Comparison of ENCODE assay signal across 28 cellular contexts in the genomic region with DNA sequence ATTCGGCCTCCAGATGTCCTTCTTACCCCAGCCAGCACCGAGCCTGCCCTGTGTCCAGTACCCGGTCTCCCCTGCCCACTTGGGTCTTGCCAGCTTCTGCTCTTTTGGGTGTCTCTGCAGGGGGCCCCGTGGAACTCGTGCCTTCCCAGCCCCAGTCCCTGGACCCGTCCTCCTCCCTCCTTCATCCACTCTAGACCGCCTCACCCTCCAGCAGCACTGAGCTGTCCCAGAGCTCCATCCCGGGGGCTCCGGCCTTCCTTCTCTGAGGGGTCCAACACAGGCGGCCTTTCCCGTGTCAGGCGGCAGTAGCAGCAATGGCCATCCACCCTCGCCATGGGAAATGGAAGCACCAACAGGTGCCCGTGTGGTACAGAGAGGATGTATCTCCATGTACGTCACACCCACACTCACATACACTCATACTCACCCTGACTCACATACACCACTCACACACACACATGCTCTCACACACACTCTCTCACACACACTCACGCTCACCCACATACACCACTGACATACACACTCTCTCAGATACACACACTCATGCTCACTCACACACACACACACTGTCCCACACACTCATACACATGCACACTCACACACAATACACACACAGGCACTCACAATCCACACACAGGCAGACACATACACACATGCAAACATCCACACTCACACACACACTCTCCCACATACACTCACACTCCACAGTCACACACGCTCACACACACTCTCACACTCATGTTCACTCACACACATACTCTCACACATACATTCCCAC.
"Had no signal": no experiment of that assay in that cellular context is flagged by ENCODE, and none has a peak within 500 bp of the region (broad histone marks: within the 10 kb centered on the region; RNA-seq: fewer than 3 reads in every experiment).

No MANE protein-coding gene starts in this region.

- H3K36me3 ChIP-seq: colonic mucosa, esophagus squamous epithelium, heart right ventricle, left lung, pancreas, sigmoid colon, suprapubic skin, thyroid gland had no signal

- H3K27ac Mint-ChIP-seq: dendritic cell treated with granulocyte-macrophage colony-stimulating factor and Interleukin-4, amounts not matched to agents 40 ng/mL and 50 ng/mL, for 4 days; mesothelial cell of epicardium; naive B cell; nephron progenitor cell; stimulated activated memory B cell treated with anti-CD40 and anti-IgM and Interleukin-4, amounts not matched to agents 10 μg/mL and 1 μg/mL and 100 μg/mL, for 72 hours; stimulated activated naive CD8-positive, alpha-beta T cell treated with anti-CD3 and anti-CD28 coated beads, Interleukin-15, Interleukin-2, amounts not matched to agents 100 ng/mL and 50 ng/mL, for 24 hours had no signal

- H3K4me3 ChIP-seq: colonic mucosa, esophagus squamous epithelium, heart right ventricle, left lung, mucosa of descending colon, pancreas, sigmoid colon, suprapubic skin, thyroid gland had no signal

- H3K9me3 Mint-ChIP-seq: dendritic cell treated with granulocyte-macrophage colony-stimulating factor and Interleukin-4, amounts not matched to agents 40 ng/mL and 50 ng/mL, for 4 days; stimulated activated naive CD8-positive, alpha-beta T cell treated with anti-CD3 and anti-CD28 coated beads, Interleukin-15, Interleukin-2, amounts not matched to agents 100 ng/mL and 50 ng/mL, for 24 hours had no signal

- ATAC-seq: heart right ventricle; left cardiac atrium; left lung; mucosa of descending colon; pancreas; stimulated activated memory B cell treated with anti-CD40 and anti-IgM and Interleukin-4, amounts not matched to agents 10 μg/mL and 1 μg/mL and 100 μg/mL, for 72 hours had no signal

- H3K9me3 ChIP-seq: colonic mucosa, esophagus squamous epithelium, pancreas, suprapubic skin, thyroid gland had no signal

- H3K4me1 ChIP-seq: colonic mucosa, heart right ventricle, left lung, pancreas, sigmoid colon, suprapubic skin, thyroid gland had no signal

- H3K27me3 Mint-ChIP-seq: dendritic cell treated with granulocyte-macrophage colony-stimulating factor and Interleukin-4, amounts not matched to agents 40 ng/mL and 50 ng/mL, for 4 days; naive B cell; stimulated activated memory B cell treated with anti-CD40 and anti-IgM and Interleukin-4, amounts not matched to agents 10 μg/mL and 1 μg/mL and 100 μg/mL, for 72 hours; stimulated activated naive CD8-positive, alpha-beta T cell treated with anti-CD3 and anti-CD28 coated beads, Interleukin-15, Interleukin-2, amounts not matched to agents 100 ng/mL and 50 ng/mL, for 24 hours had no signal

- H3K36me3 Mint-ChIP-seq: mesothelial cell of epicardium; naive B cell; stimulated activated memory B cell treated with anti-CD40 and anti-IgM and Interleukin-4, amounts not matched to agents 10 μg/mL and 1 μg/mL and 100 μg/mL, for 72 hours had no signal

- H3K4me1 Mint-ChIP-seq: mesothelial cell of epicardium; naive B cell; stimulated activated memory B cell treated with anti-CD40 and anti-IgM and Interleukin-4, amounts not matched to agents 10 μg/mL and 1 μg/mL and 100 μg/mL, for 72 hours had no signal

- H3K27me3 ChIP-seq: colonic mucosa, esophagus squamous epithelium, heart right ventricle, left lung, pancreas, sigmoid colon, suprapubic skin, thyroid gland had no signal

- H3K4me3 Mint-ChIP-seq: dendritic cell treated with granulocyte-macrophage colony-stimulating factor and Interleukin-4, amounts not matched to agents 40 ng/mL and 50 ng/mL, for 4 days; mesothelial cell of epicardium; naive B cell; nephron progenitor cell; stimulated activated memory B cell treated with anti-CD40 and anti-IgM and Interleukin-4, amounts not matched to agents 10 μg/mL and 1 μg/mL and 100 μg/mL, for 72 hours; stimulated activated naive CD8-positive, alpha-beta T cell treated with anti-CD3 and anti-CD28 coated beads, Interleukin-15, Interleukin-2, amounts not matched to agents 100 ng/mL and 50 ng/mL, for 24 hours had no signal

- H3K27ac ChIP-seq: colonic mucosa, esophagus squamous epithelium, heart right ventricle, left lung, pancreas, sigmoid colon, suprapubic skin, thyroid gland had no signal

- FAIRE-seq: endothelial cell of umbilical vein, islet of Langerhans, pancreas had no signal

- DNase-seq: central memory CD4-positive, alpha-beta T cell; colonic mucosa; effector memory CD4-positive, alpha-beta T cell; esophagus squamous epithelium; foreskin melanocyte; glutamatergic neuron; heart right ventricle; hippocampal formation; left cardiac atrium; mesenchymal stem cell; mucosa of descending colon; naive B cell; nephron progenitor cell; occipital lobe; pancreas; retina; sigmoid colon; stimulated activated CD4-positive, alpha-beta T cell treated with anti-CD3 and anti-CD28 coated beads, Interleukin-4, amount 100 ng/mL, for 4 hours; thyroid gland; trophoblast cell had no signal
